ENCODE assay signal across 18 cellular contexts in the genomic region with DNA sequence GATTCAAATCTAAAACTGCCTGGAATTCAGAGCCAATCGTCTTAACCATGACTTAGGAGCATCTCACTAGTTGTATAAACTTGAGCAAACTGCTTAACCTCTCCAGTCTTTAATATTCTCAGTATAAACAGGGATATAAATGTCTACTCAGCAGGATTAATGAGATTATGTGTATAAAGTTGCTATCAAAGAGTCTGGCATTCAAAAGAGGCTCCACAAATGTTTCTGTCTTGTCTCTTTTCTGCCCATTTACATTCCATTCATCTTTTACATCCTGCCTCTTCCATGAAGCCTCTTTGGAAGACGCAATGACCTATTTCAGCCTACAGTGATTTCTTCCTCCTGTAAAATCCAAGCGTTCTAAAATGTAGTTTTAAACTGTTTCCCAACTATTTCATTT.
A peak's percentile ranks its signal among the peaks of the same experiment; 100 is the strongest.
DNase-seq lines count a peak whose midpoint lies in the region; ATAC-seq, FAIRE-seq and TF ChIP-seq lines count a peak whose summit lies in the region.
"Had no signal": no experiment of that assay in that cellular context is flagged by ENCODE, and none has a peak within 500 bp of the region (broad histone marks: within the 10 kb centered on the region; RNA-seq: fewer than 3 reads in every experiment).

No MANE protein-coding gene starts in this region.

- H3K4me1 ChIP-seq in HepG2 (ENCODE audit: insufficient read depth, low read length): peaks cover 13% of the 10 kb centered on the region; the same call in 1 of the 2 replicates
- H3K4me1 ChIP-seq in right lobe of liver: no peaks in the 10 kb centered on the region
- H3K4me1 ChIP-seq in endothelial cell of umbilical vein (ENCODE audit: control insufficient read depth, extremely low read depth, insufficient read depth, low read length): peaks cover 73% of the 10 kb centered on the region
- H3K4me1 ChIP-seq in sigmoid colon: peaks cover 0 to 46% (median 37%) of the 10 kb centered on the region in 4 donors
- H3K4me1 ChIP-seq in upper lobe of left lung: peaks cover 0 to 8% (median 5%) of the 10 kb centered on the region in 4 donors

- TF ChIP-seq POLR2A in HepG2 (IDR thresholded peaks at IDR 0.05; ENCODE audit: insufficient read depth in 1 of 2, low read depth in 2 of 2, low read length in 2 of 2) (no peak), right lobe of liver (IDR thresholded peaks at IDR 0.05) (no peak), endothelial cell of umbilical vein (IDR thresholded peaks at IDR 0.05; ENCODE audit: low read depth, low read length) (no peak), sigmoid colon (IDR thresholded peaks at IDR 0.05) (no peak), upper lobe of left lung (IDR thresholded peaks at IDR 0.05) (no peak)

- intact Hi-C loops in HepG2 (cut with micrococcal nuclease; ENCODE audit: unreplicated experiment) (no loop called here), right lobe of liver (cut with DNase I) (no loop called here), endothelial cell of umbilical vein (cut with micrococcal nuclease) (no loop called here), sigmoid colon (cut with DNase I) (loop anchor here (5.0 kb wide), 2 partner anchors 85 to 270 kb away; a partner anchor contains a TSS)
- intact Hi-C loops in activated T-helper 1 cell treated with anti-CD3 and anti-CD28 coated beads, Interleukin-12 subunit alpha, Interleukin-12 subunit beta, Interleukin-2, Interleukin-4 antibody, amounts not matched to agents 30 ng/mL and 10 ng/mL and 1 ng/mL, durations not matched to agents 14 hours and 24 hours and 36 hours (cut with micrococcal nuclease): no loop called here

- POLR2A ChIA-PET in HepG2 (lab: Yijun Ruan, JAX): no interaction called here
- POLR2A ChIA-PET in endothelial cell of umbilical vein (lab: Charles Lee): interaction anchor here (0.6 to 2.8 kb wide), 4 partner anchors 86 to 94 kb away, joined by 4 to 15 read pairs (median 6); no protein-coding TSS in a partner anchor

- no peaks in the 10 kb centered on the region for H3K9me3 Mint-ChIP-seq in activated T-helper 1 cell treated with anti-CD3 and anti-CD28 coated beads, Interleukin-12 subunit alpha, Interleukin-12 subunit beta, Interleukin-2, Interleukin-4 antibody, amounts not matched to agents 30 ng/mL and 10 ng/mL and 1 ng/mL, durations not matched to agents 14 hours and 24 hours and 36 hours

- dilution Hi-C loops in endothelial cell of umbilical vein (cut with MboI; ENCODE audit: extremely low pct_ligation_motif_present, low sequenced_read_pairs): no loop called here

- TF ChIP-seq CTCF in HepG2 (CRISPR knock-in tag; IDR thresholded peaks at IDR 0.05) (no peak), right lobe of liver (IDR thresholded peaks at IDR 0.05) (no peak), endothelial cell of umbilical vein (IDR thresholded peaks at IDR 0.05; ENCODE audit: extremely low read depth in 1 of 2, insufficient read depth in 1 of 2, low read depth in 1 of 2, low read length in 2 of 2) (no peak), sigmoid colon (IDR thresholded peaks at IDR 0.05) (no peak), upper lobe of left lung (IDR thresholded peaks at IDR 0.05) (no peak)

- TF ChIP-seq RAD21 in HepG2 (CRISPR knock-in tag; IDR thresholded peaks at IDR 0.05): no peak

- no peak for ATAC-seq in HepG2
- no peak for ATAC-seq in right lobe of liver
- ATAC-seq in upper lobe of left lung (ENCODE audit: low FRiP score in 2 of 2): no peak
- ATAC-seq: CD8-positive, alpha-beta T cell had no signal

- no peaks in the 10 kb centered on the region for H3K4me1 Mint-ChIP-seq in activated T-helper 1 cell treated with anti-CD3 and anti-CD28 coated beads, Interleukin-12 subunit alpha, Interleukin-12 subunit beta, Interleukin-2, Interleukin-4 antibody, amounts not matched to agents 30 ng/mL and 10 ng/mL and 1 ng/mL, durations not matched to agents 14 hours and 24 hours and 36 hours (ENCODE audit: low read depth)

- no peak overlapping the region for H3K4me2 ChIP-seq in HepG2 (ENCODE audit: low read depth, low read length)
- peak overlapping the region; percentile 23 for H3K4me2 ChIP-seq in endothelial cell of umbilical vein (ENCODE audit: insufficient read depth, low read length)

- H4K20me1 ChIP-seq in HepG2 (ENCODE audit: insufficient read depth, low read length): no peaks in the 10 kb centered on the region
- H4K20me1 ChIP-seq in endothelial cell of umbilical vein (replicated peaks; ENCODE audit: control insufficient read depth, extremely low read depth, insufficient read depth, low read length): no peaks in the 10 kb centered on the region

- H3K27ac ChIP-seq in HepG2 (ENCODE audit: extremely low read length, insufficient read depth, low read length): no peak overlapping the region
- no peak overlapping the region for H3K27ac ChIP-seq in right lobe of liver
- peak overlapping the region; percentile 96 for H3K27ac ChIP-seq in endothelial cell of umbilical vein (ENCODE audit: insufficient read depth, low read depth, low read length)
- H3K27ac ChIP-seq in sigmoid colon: peak overlapping the region in 3 of 4 donors; percentile 14 to 78 (median 66)
- H3K27ac ChIP-seq in upper lobe of left lung: no peak overlapping the region

- H3K36me3 ChIP-seq in HepG2 (replicated peaks in 1 of 2; ENCODE audit: control insufficient read depth in 1 of 2, insufficient read depth in 2 of 2, low read length in 2 of 2) (no peaks in the 10 kb centered on the region), right lobe of liver (no peaks in the 10 kb centered on the region), endothelial cell of umbilical vein (ENCODE audit: control insufficient read depth in 2 of 2, extremely low read depth in 1 of 2, insufficient read depth in 2 of 2, low read length in 2 of 2) (no peaks in the 10 kb centered on the region), sigmoid colon (no peaks in the 10 kb centered on the region), upper lobe of left lung (no peaks in the 10 kb centered on the region)
- H3K36me3 ChIP-seq: HAP-1 had no signal

- H3K9me3 ChIP-seq in HepG2 (ENCODE audit: low read length): no peaks in the 10 kb centered on the region
- H3K9me3 ChIP-seq in right lobe of liver: no peaks in the 10 kb centered on the region
- H3K9me3 ChIP-seq in endothelial cell of umbilical vein (replicated peaks; ENCODE audit: control insufficient read depth, insufficient read depth, low read length): no peaks in the 10 kb centered on the region
- no peaks in the 10 kb centered on the region for H3K9me3 ChIP-seq in sigmoid colon
- no peaks in the 10 kb centered on the region for H3K9me3 ChIP-seq in upper lobe of left lung

- H3K4me3 Mint-ChIP-seq in activated T-helper 1 cell treated with anti-CD3 and anti-CD28 coated beads, Interleukin-12 subunit alpha, Interleukin-12 subunit beta, Interleukin-2, Interleukin-4 antibody, amounts not matched to agents 30 ng/mL and 10 ng/mL and 1 ng/mL, durations not matched to agents 14 hours and 24 hours and 36 hours: no peak overlapping the region
- H3K4me3 Mint-ChIP-seq: CD14-positive monocyte; CD8-positive, alpha-beta T cell had no signal

- H3K9me1 ChIP-seq in endothelial cell of umbilical vein (replicated peaks; ENCODE audit: control insufficient read depth, extremely low read depth, insufficient read depth, low read length): no peaks in the 10 kb centered on the region

- H2AFZ ChIP-seq in HepG2 (ENCODE audit: low read length) (no peak overlapping the region), endothelial cell of umbilical vein (ENCODE audit: low read depth, low read length) (no peak overlapping the region)

- H3K27me3 ChIP-seq in HepG2 (ENCODE audit: control insufficient read depth in 1 of 2, insufficient read depth in 2 of 2, low read length in 2 of 2) (no peaks in the 10 kb centered on the region), right lobe of liver (no peaks in the 10 kb centered on the region), endothelial cell of umbilical vein (ENCODE audit: control insufficient read depth in 2 of 2, insufficient read depth in 2 of 2, low read length in 2 of 2) (no peaks in the 10 kb centered on the region), sigmoid colon (peaks cover 0 to 5% (median 0%) of the 10 kb centered on the region in 3 donors), upper lobe of left lung (no peaks in the 10 kb centered on the region)

- TF ChIP-seq EP300 in HepG2 (IDR thresholded peaks at IDR 0.05; ENCODE audit: low read depth in 2 of 2, low read length in 2 of 2) (no peak), HepG2 (CRISPR knock-in tag; IDR thresholded peaks at IDR 0.05; ENCODE audit: borderline replicate concordance) (no peak), sigmoid colon (IDR thresholded peaks at IDR 0.05) (peak in 1 of 4 donors; percentile 33), upper lobe of left lung (IDR thresholded peaks at IDR 0.05) (no peak)

- H3K79me2 ChIP-seq in HepG2 (ENCODE audit: insufficient read depth, low read length) (no peaks in the 10 kb centered on the region), endothelial cell of umbilical vein (ENCODE audit: control insufficient read depth, insufficient read depth, low read length) (peaks cover 2% of the 10 kb centered on the region)

- H3K27ac Mint-ChIP-seq in activated T-helper 1 cell treated with anti-CD3 and anti-CD28 coated beads, Interleukin-12 subunit alpha, Interleukin-12 subunit beta, Interleukin-2, Interleukin-4 antibody, amounts not matched to agents 30 ng/mL and 10 ng/mL and 1 ng/mL, durations not matched to agents 14 hours and 24 hours and 36 hours: no peak overlapping the region
- H3K27ac Mint-ChIP-seq: CD14-positive monocyte; CD8-positive, alpha-beta T cell had no signal

- WGBS in HepG2 (ENCODE audit: low lambda C conversion rate): 72% methylated on average over 3 of the region's 3 CpGs
- WGBS in right lobe of liver (ENCODE audit: insufficient coverage, low coverage, low lambda C conversion rate, missing lambda C conversion rate): 72% methylated on average over 3 of the region's 3 CpGs
- 66 to 72% methylated on average over 3 of the region's 3 CpGs for WGBS in sigmoid colon, 2 donors
- 75 to 80% methylated on average over 3 of the region's 3 CpGs for WGBS in upper lobe of left lung, 2 donors

- DNase-seq in HepG2 (ENCODE audit: low spot score) (no peak), right lobe of liver (no peak), endothelial cell of umbilical vein (ENCODE audit: low read depth, low spot score) (no peak), sigmoid colon (no peak), upper lobe of left lung (no peak)
- DNase-seq in stimulated activated CD4-positive, alpha-beta T cell treated with anti-CD3 and anti-CD28 coated beads, Interleukin-2, amount 100 ng/mL, for 24 hours: no peak
- no peak for DNase-seq in activated T-helper 1 cell treated with anti-CD3 and anti-CD28 coated beads, Interleukin-12 subunit alpha, Interleukin-12 subunit beta, Interleukin-2, Interleukin-4 antibody, amounts not matched to agents 30 ng/mL and 10 ng/mL and 1 ng/mL, durations not matched to agents 14 hours and 24 hours and 36 hours (ENCODE audit: low spot score)
- DNase-seq: CD8-positive, alpha-beta T cell; COR-L47; DMS153; DMS79 treated with DMSO at 0.1 percent for 48 hours; GOT3 had no signal

- BruUV-seq in HepG2 (replicated peaks; lab: Mats Ljungman, UMichigan) (no TSS peak), endothelial cell of umbilical vein (replicated peaks; lab: Mats Ljungman, UMichigan) (no TSS peak)

- CTCF ChIA-PET in HepG2 (lab: Yijun Ruan, JAX; ENCODE audit: low intra/inter-chr PET ratio, low total read pairs) (no interaction called here), endothelial cell of umbilical vein (lab: Charles Lee) (interaction anchor here (0.7 to 2.1 kb wide), 4 partner anchors 9 to 275 kb away, joined by 3 to 8 read pairs (median 4); no protein-coding TSS in a partner anchor)

- FAIRE-seq in HepG2 (lab: Jason Lieb, UNC) (no peak), endothelial cell of umbilical vein (lab: Jason Lieb, UNC) (no peak)
- FAIRE-seq: D721Med, G401.6, GM12891, HTR-8/SVneo had no signal

- no peaks in the 10 kb centered on the region for H3K36me3 Mint-ChIP-seq in activated T-helper 1 cell treated with anti-CD3 and anti-CD28 coated beads, Interleukin-12 subunit alpha, Interleukin-12 subunit beta, Interleukin-2, Interleukin-4 antibody, amounts not matched to agents 30 ng/mL and 10 ng/mL and 1 ng/mL, durations not matched to agents 14 hours and 24 hours and 36 hours (ENCODE audit: low read depth)
- H3K36me3 Mint-ChIP-seq: CD14-positive monocyte; CD8-positive, alpha-beta T cell had no signal

- H3K27me3 Mint-ChIP-seq in activated T-helper 1 cell treated with anti-CD3 and anti-CD28 coated beads, Interleukin-12 subunit alpha, Interleukin-12 subunit beta, Interleukin-2, Interleukin-4 antibody, amounts not matched to agents 30 ng/mL and 10 ng/mL and 1 ng/mL, durations not matched to agents 14 hours and 24 hours and 36 hours (ENCODE audit: insufficient read depth): no peaks in the 10 kb centered on the region

- no peak overlapping the region for H3K9ac ChIP-seq in HepG2 (ENCODE audit: insufficient read depth, low read depth, low read length)
- H3K9ac ChIP-seq in endothelial cell of umbilical vein (replicated peaks; ENCODE audit: extremely low read depth, insufficient read depth, low read length): peak overlapping the region; percentile 87

- in situ Hi-C loops in HepG2 (cut with HindIII; ENCODE audit: extremely low pct_ligation_motif_present, low pct_unique_long_range_greater_than_20kb): no loop called here

- H3K4me3 ChIP-seq in HepG2 (replicated peaks in 1 of 3; ENCODE audit: insufficient read depth in 1 of 3, low read depth in 2 of 3, low read length in 3 of 3): no peak overlapping the region
- H3K4me3 ChIP-seq in right lobe of liver: no peak overlapping the region
- H3K4me3 ChIP-seq in endothelial cell of umbilical vein (replicated peaks in 1 of 3; ENCODE audit: insufficient read depth in 1 of 3, low read depth in 1 of 3, low read length in 3 of 3): no peak overlapping the region
- no peak overlapping the region for H3K4me3 ChIP-seq in sigmoid colon
- H3K4me3 ChIP-seq in upper lobe of left lung: no peak overlapping the region
- H3K4me3 ChIP-seq: HAP-1 had no signal

Comparison
In these comparisons a context has a peak if more than half of its experiments do, and no peak if none do; other contexts are left out.
1. H3K27ac ChIP-seq: peak in endothelial cell of umbilical vein (single experiment) and sigmoid colon (3 of 4); none in HepG2 (single experiment), right lobe of liver (0 of 3) and upper lobe of left lung (0 of 4).